ENCODE assay signal across 15 cellular contexts in the genomic region with DNA sequence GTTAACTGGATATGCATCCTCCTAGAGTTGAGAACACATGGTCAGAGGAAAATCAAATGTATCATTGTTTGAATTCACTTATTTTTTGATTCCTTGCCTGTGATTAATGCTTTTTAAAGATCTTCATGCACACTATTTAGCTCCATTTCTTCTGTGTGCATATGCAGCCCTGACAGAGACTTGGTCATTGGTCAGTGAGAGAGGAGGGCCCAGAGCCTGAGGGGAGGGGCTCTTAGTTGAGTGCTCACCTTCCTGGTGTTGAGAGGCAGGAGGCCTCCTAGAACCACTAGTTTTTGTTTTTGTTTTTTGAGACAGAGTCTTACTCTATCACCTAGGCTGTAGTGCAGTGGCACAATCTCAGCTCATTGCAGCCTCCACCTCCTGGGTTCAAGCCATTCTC. TPM values are rescaled to one million over a fixed set of nuclear protein-coding genes. Genes with fewer than 3 reads are reported as not detected.
DNase-seq lines count a peak whose midpoint lies in the region; ATAC-seq and TF ChIP-seq lines count a peak whose summit lies in the region.
"Had no signal": no experiment of that assay in that cellular context is flagged by ENCODE, and none has a peak within 500 bp of the region (broad histone marks: within the 10 kb centered on the region; RNA-seq: fewer than 3 reads in every experiment).

No MANE protein-coding gene starts in this region.

- no peaks in the 10 kb centered on the region for H3K27me3 Mint-ChIP-seq in CD4-positive, CD25-positive, alpha-beta regulatory T cell
- H3K27me3 Mint-ChIP-seq in CD8-positive, alpha-beta T cell (ENCODE audit: low read depth): no peaks in the 10 kb centered on the region
- H3K27me3 Mint-ChIP-seq in activated naive CD8-positive, alpha-beta T cell treated with anti-CD3 and anti-CD28 coated beads for 36 hours: no peaks in the 10 kb centered on the region
- no peaks in the 10 kb centered on the region for H3K27me3 Mint-ChIP-seq in naive thymus-derived CD4-positive, alpha-beta T cell
- no peaks in the 10 kb centered on the region for H3K27me3 Mint-ChIP-seq in stimulated activated naive B cell treated with anti-CD40 and anti-IgM and Interleukin-4, amounts not matched to agents 10 μg/mL and 1 μg/mL and 100 μg/mL, for 72 hours

- TF ChIP-seq POLR2A in GM18505 (IDR thresholded peaks at IDR 0.05; ENCODE audit: borderline replicate concordance, extremely low read depth, insufficient read depth, insufficient read length): no peak

- peaks cover 20% of the 10 kb centered on the region for H3K4me1 ChIP-seq in CD4-positive, CD25-positive, alpha-beta regulatory T cell (ENCODE audit: control insufficient read depth, insufficient read depth, low read length, poor library complexity, severe bottlenecking)
- H3K4me1 ChIP-seq in CD8-positive, alpha-beta T cell (ENCODE audit: insufficient read depth, low read length): peaks cover 22% of the 10 kb centered on the region
- H3K4me1 ChIP-seq in naive thymus-derived CD4-positive, alpha-beta T cell (ENCODE audit: control insufficient read depth in 2 of 2, insufficient read depth in 2 of 2, low read length in 2 of 2): peaks cover 2 to 31% of the 10 kb centered on the region in 2 donors

- POLR2A ChIA-PET in CD8-positive, alpha-beta T cell (lab: Charles Lee): interaction anchor here (0.7 kb wide), 1 partner anchor 12 kb away, joined by 3 read pairs; no protein-coding TSS in a partner anchor
- POLR2A ChIA-PET in naive thymus-derived CD4-positive, alpha-beta T cell (lab: Charles Lee): interaction anchor here (0.5 to 1.7 kb wide), 6 partner anchors 12 to 167 kb away, joined by 3 to 4 read pairs (median 3); no protein-coding TSS in a partner anchor

- H3K4me1 Mint-ChIP-seq in CD4-positive, CD25-positive, alpha-beta regulatory T cell: peaks cover 27 to 59% (median 49%) of the 10 kb centered on the region in 4 donors
- peaks cover 50% of the 10 kb centered on the region for H3K4me1 Mint-ChIP-seq in CD8-positive, alpha-beta T cell (ENCODE audit: low read depth)
- H3K4me1 Mint-ChIP-seq in activated naive CD8-positive, alpha-beta T cell treated with anti-CD3 and anti-CD28 coated beads for 36 hours: peaks cover 32% of the 10 kb centered on the region
- peaks cover 37 to 64% (median 52%) of the 10 kb centered on the region in 7 donors for H3K4me1 Mint-ChIP-seq in naive thymus-derived CD4-positive, alpha-beta T cell
- peaks cover 19 to 42% of the 10 kb centered on the region in 2 donors for H3K4me1 Mint-ChIP-seq in stimulated activated naive B cell treated with anti-CD40 and anti-IgM and Interleukin-4, amounts not matched to agents 10 μg/mL and 1 μg/mL and 100 μg/mL, for 72 hours

- intact Hi-C loops in CD8-positive, alpha-beta T cell (cut with DNase I, micrococcal nuclease): loop anchor here in 1 of 2 experiments (5.0 kb wide), 1 partner anchor 34 kb away; no protein-coding TSS in a partner anchor
- intact Hi-C loops in naive thymus-derived CD4-positive, alpha-beta T cell (cut with micrococcal nuclease): no loop called here

- H3K27ac ChIP-seq in CD4-positive, CD25-positive, alpha-beta regulatory T cell (ENCODE audit: insufficient read depth, low read length, poor library complexity, severe bottlenecking): no peak overlapping the region
- no peak overlapping the region for H3K27ac ChIP-seq in CD8-positive, alpha-beta T cell (ENCODE audit: low read depth, low read length)
- no peak overlapping the region for H3K27ac ChIP-seq in naive thymus-derived CD4-positive, alpha-beta T cell (ENCODE audit: low read depth, low read length)
- H3K27ac ChIP-seq: SK-N-MC had no signal

- no peaks in the 10 kb centered on the region for H3K9me3 Mint-ChIP-seq in CD4-positive, CD25-positive, alpha-beta regulatory T cell
- H3K9me3 Mint-ChIP-seq in CD8-positive, alpha-beta T cell: no peaks in the 10 kb centered on the region
- H3K9me3 Mint-ChIP-seq in activated naive CD8-positive, alpha-beta T cell treated with anti-CD3 and anti-CD28 coated beads for 36 hours: no peaks in the 10 kb centered on the region
- H3K9me3 Mint-ChIP-seq in naive thymus-derived CD4-positive, alpha-beta T cell: no peaks in the 10 kb centered on the region
- peaks cover 0 to 1% of the 10 kb centered on the region in 2 donors for H3K9me3 Mint-ChIP-seq in stimulated activated naive B cell treated with anti-CD40 and anti-IgM and Interleukin-4, amounts not matched to agents 10 μg/mL and 1 μg/mL and 100 μg/mL, for 72 hours

- H3K36me3 ChIP-seq in CD4-positive, CD25-positive, alpha-beta regulatory T cell (ENCODE audit: control insufficient read depth, insufficient read depth, low read length): peaks cover 12% of the 10 kb centered on the region
- no peaks in the 10 kb centered on the region for H3K36me3 ChIP-seq in CD8-positive, alpha-beta T cell (ENCODE audit: insufficient read depth, low read length)
- peaks cover 0 to 9% (median 0%) of the 10 kb centered on the region in 3 experiments for H3K36me3 ChIP-seq in naive thymus-derived CD4-positive, alpha-beta T cell (ENCODE audit: control insufficient read depth in 2 of 3, insufficient read depth in 3 of 3, low read length in 3 of 3)
- H3K36me3 ChIP-seq: MG63 had no signal

- no peak for DNase-seq in CD4-positive, CD25-positive, alpha-beta regulatory T cell
- DNase-seq in CD8-positive, alpha-beta T cell: no peak
- no peak for DNase-seq in activated naive CD8-positive, alpha-beta T cell treated with anti-CD3 and anti-CD28 coated beads for 36 hours
- DNase-seq in naive thymus-derived CD4-positive, alpha-beta T cell: no peak
- DNase-seq in stimulated activated naive B cell treated with anti-CD40 and anti-IgM and Interleukin-4, amounts not matched to agents 10 μg/mL and 1 μg/mL and 100 μg/mL, for 72 hours: no peak
- DNase-seq in NCI-H1105 (lab: John Stamatoyannopoulos, UW): no peak
- DNase-seq: DMS79 treated with DMSO at 0.1 percent for 48 hours, MG63, NCI-H1105 treated with DMSO at 0.1 percent for 48 hours, NCI-H187, NCI-H69, Right ventricle myocardium superior had no signal

- TF ChIP-seq CTCF in CD8-positive, alpha-beta T cell (IDR thresholded peaks at IDR 0.05): no peak

- H3K4me3 Mint-ChIP-seq in CD4-positive, CD25-positive, alpha-beta regulatory T cell: peak overlapping the region in 1 of 4 donors; percentile 2
- no peak overlapping the region for H3K4me3 Mint-ChIP-seq in CD8-positive, alpha-beta T cell
- H3K4me3 Mint-ChIP-seq in activated naive CD8-positive, alpha-beta T cell treated with anti-CD3 and anti-CD28 coated beads for 36 hours: no peak overlapping the region
- H3K4me3 Mint-ChIP-seq in naive thymus-derived CD4-positive, alpha-beta T cell: peak overlapping the region in 3 of 10 donors; percentile 3 to 21 (median 13)
- H3K4me3 Mint-ChIP-seq in stimulated activated naive B cell treated with anti-CD40 and anti-IgM and Interleukin-4, amounts not matched to agents 10 μg/mL and 1 μg/mL and 100 μg/mL, for 72 hours: no peak overlapping the region

- H3K36me3 Mint-ChIP-seq in CD4-positive, CD25-positive, alpha-beta regulatory T cell: peaks cover 28% of the 10 kb centered on the region
- peaks cover 31% of the 10 kb centered on the region for H3K36me3 Mint-ChIP-seq in CD8-positive, alpha-beta T cell
- H3K36me3 Mint-ChIP-seq in activated naive CD8-positive, alpha-beta T cell treated with anti-CD3 and anti-CD28 coated beads for 36 hours: peaks cover 12% of the 10 kb centered on the region
- H3K36me3 Mint-ChIP-seq in naive thymus-derived CD4-positive, alpha-beta T cell: peaks cover 0 to 33% (median 17%) of the 10 kb centered on the region in 5 donors
- peaks cover 9 to 27% of the 10 kb centered on the region in 2 donors for H3K36me3 Mint-ChIP-seq in stimulated activated naive B cell treated with anti-CD40 and anti-IgM and Interleukin-4, amounts not matched to agents 10 μg/mL and 1 μg/mL and 100 μg/mL, for 72 hours

- ATAC-seq in CD4-positive, CD25-positive, alpha-beta regulatory T cell (ENCODE audit: low read depth in 2 of 2): no peak
- ATAC-seq in CD8-positive, alpha-beta T cell: no peak
- ATAC-seq in naive thymus-derived CD4-positive, alpha-beta T cell: no peak
- ATAC-seq in GM18505 (IDR thresholded peaks at IDR 0.05; ENCODE audit: unreplicated experiment): no peak
- ATAC-seq in stimulated activated naive B cell treated with anti-CD40 and anti-IgM and Interleukin-4, amounts not matched to agents 10 μg/mL and 1 μg/mL and 100 μg/mL, for 72 hours (replicated peaks): no peak
- no peak for ATAC-seq in GM19467 (IDR thresholded peaks at IDR 0.05; ENCODE audit: unreplicated experiment)

- H3K27me3 ChIP-seq in CD4-positive, CD25-positive, alpha-beta regulatory T cell (ENCODE audit: control insufficient read depth, insufficient read depth, low read length): no peaks in the 10 kb centered on the region
- no peaks in the 10 kb centered on the region for H3K27me3 ChIP-seq in CD8-positive, alpha-beta T cell (ENCODE audit: insufficient read depth, low read length)
- no peaks in the 10 kb centered on the region for H3K27me3 ChIP-seq in naive thymus-derived CD4-positive, alpha-beta T cell (ENCODE audit: control insufficient read depth in 2 of 2, insufficient read depth in 2 of 2, low read length in 2 of 2)
- H3K27me3 ChIP-seq: MG63 had no signal

- CTCF ChIA-PET in CD8-positive, alpha-beta T cell (lab: Charles Lee): no interaction called here
- CTCF ChIA-PET in naive thymus-derived CD4-positive, alpha-beta T cell (lab: Charles Lee): interaction anchor here (0.7 to 1.5 kb wide), 2 partner anchors 19 to 190 kb away, joined by 3 to 4 read pairs; no protein-coding TSS in a partner anchor

- H3K4me3 ChIP-seq in CD4-positive, CD25-positive, alpha-beta regulatory T cell (ENCODE audit: low read depth, low read length): no peak overlapping the region
- H3K4me3 ChIP-seq in CD8-positive, alpha-beta T cell (ENCODE audit: low read depth, low read length): no peak overlapping the region
- H3K4me3 ChIP-seq in naive thymus-derived CD4-positive, alpha-beta T cell (ENCODE audit: low read length): no peak overlapping the region
- H3K4me3 ChIP-seq: MG63, SK-N-MC had no signal

- H3K27ac Mint-ChIP-seq in CD4-positive, CD25-positive, alpha-beta regulatory T cell: peak overlapping the region; percentile 33 to 56 (median 50)
- H3K27ac Mint-ChIP-seq in CD8-positive, alpha-beta T cell: peak overlapping the region; percentile 87
- H3K27ac Mint-ChIP-seq in activated naive CD8-positive, alpha-beta T cell treated with anti-CD3 and anti-CD28 coated beads for 36 hours: peak overlapping the region; percentile 1
- H3K27ac Mint-ChIP-seq in naive thymus-derived CD4-positive, alpha-beta T cell: peak overlapping the region in 7 of 9 donors; percentile 6 to 79 (median 69)
- H3K27ac Mint-ChIP-seq in stimulated activated naive B cell treated with anti-CD40 and anti-IgM and Interleukin-4, amounts not matched to agents 10 μg/mL and 1 μg/mL and 100 μg/mL, for 72 hours: no peak overlapping the region

- H3K9me3 ChIP-seq in CD4-positive, CD25-positive, alpha-beta regulatory T cell (ENCODE audit: control insufficient read depth in 2 of 2, low read length in 2 of 2): no peaks in the 10 kb centered on the region
- no peaks in the 10 kb centered on the region for H3K9me3 ChIP-seq in CD8-positive, alpha-beta T cell (ENCODE audit: low read length)
- no peaks in the 10 kb centered on the region for H3K9me3 ChIP-seq in naive thymus-derived CD4-positive, alpha-beta T cell (ENCODE audit: control insufficient read depth in 2 of 3, low read length in 3 of 3)
- H3K9me3 ChIP-seq: MG63 had no signal

RNA-seq across cellular contexts. Expression of gene TNRC6B, which starts 48.9 kb away (rescaled TPM):
- total RNA-seq in CD4-positive, CD25-positive, alpha-beta regulatory T cell: 144 TPM
- 10 to 100 TPM; 50.6 to 79.7 (median 65.1) TPM for polyA plus RNA-seq in CD4-positive, CD25-positive, alpha-beta regulatory T cell
- total RNA-seq in CD8-positive, alpha-beta T cell: 100 to 1,000 TPM in 1 of 2 experiments, 10 to 100 TPM in 1; 85.3 to 106 TPM
- 10 to 100 TPM; 35.9 to 37.5 TPM for total RNA-seq in activated naive CD8-positive, alpha-beta T cell treated with anti-CD3 and anti-CD28 coated beads for 36 hours
- total RNA-seq in naive thymus-derived CD4-positive, alpha-beta T cell: 100 to 1,000 TPM in 4 of 5 experiments, 10 to 100 TPM in 1; 67.4 to 165 (median 146) TPM
- 100 to 1,000 TPM; 102 to 119 TPM for polyA plus RNA-seq in naive thymus-derived CD4-positive, alpha-beta T cell
